8 cellular contexts compared by ENCODE assay signal in genomic region chr20:38143646-38144554, GRCh38. TPM values are rescaled to one million over a fixed set of nuclear protein-coding genes. Genes with fewer than 3 reads are reported as not detected.
DNase-seq lines count a peak whose midpoint lies in the region; ATAC-seq, FAIRE-seq and TF ChIP-seq lines count a peak whose summit lies in the region.

No MANE protein-coding gene starts in this region.

- no peaks in the 10 kb centered on the region for H3K79me2 ChIP-seq in H1 (ENCODE audit: control insufficient read depth in 1 of 2, insufficient read depth in 2 of 2, low read length in 2 of 2)

- DNase-seq in CD14-positive monocyte (ENCODE audit: low spot score) = peak; percentile 92
- peak; percentile 57 for DNase-seq in NOMO-1 treated with DMSO at 0.1 percent for 48 hours (lab: John Stamatoyannopoulos, UW; ENCODE audit: unreplicated experiment)
- no peak for DNase-seq in H1 (ENCODE audit: low read depth in 1 of 2, low spot score in 2 of 2)
- DNase-seq in neural crest cell (ENCODE audit: low read depth, low spot score) = no peak
- DNase-seq in superior temporal gyrus (ENCODE audit: extremely low spot score) = no peak
- no peak for DNase-seq in activated T-cell treated with anti-CD3 and anti-CD28 coated beads for 4 hours

- TF ChIP-seq POLR2A in H1 (IDR thresholded peaks at IDR 0.05; ENCODE audit: control extremely low read depth in 1 of 2, low read depth in 2 of 2, low read length in 2 of 2) = no peak

- H3K9me3 ChIP-seq in H1 (ENCODE audit: insufficient read depth in 2 of 2, low read depth in 1 of 2, low read length in 1 of 2) = no peaks in the 10 kb centered on the region

- H2AFZ ChIP-seq in H1 (ENCODE audit: low read length) = no peak overlapping the region

- TF ChIP-seq CTCF in CD14-positive monocyte (IDR thresholded peaks at IDR 0.05) (no peak), H1 (IDR thresholded peaks at IDR 0.05; ENCODE audit: control extremely low read depth in 1 of 3, insufficient read depth in 1 of 3, low read depth in 1 of 3, low read length in 3 of 3) (no peak), neural crest cell (conservative IDR thresholded peaks at IDR 0.05) (no peak)

- no peak overlapping the region for H4K5ac ChIP-seq in H1 (ENCODE audit: insufficient read length, low read depth, low read length)

- no peak overlapping the region for H2BK5ac ChIP-seq in H1 (ENCODE audit: low read depth, low read length)

- H3K4me3 Mint-ChIP-seq in CD14-positive monocyte (peak overlapping the region; percentile 47 to 85), neural crest cell (peak overlapping the region; percentile 31)

- H3K4me1 Mint-ChIP-seq in CD14-positive monocyte = peaks cover 58% of the 10 kb centered on the region
- H3K4me1 Mint-ChIP-seq in neural crest cell = peaks cover 55% of the 10 kb centered on the region

- ATAC-seq in HG03460 (IDR thresholded peaks at IDR 0.05; ENCODE audit: unreplicated experiment) = no peak
- no peak for ATAC-seq in GM21423 (IDR thresholded peaks at IDR 0.05; ENCODE audit: unreplicated experiment)

- no peak overlapping the region; the same call in 1 of the 2 replicates for H3K18ac ChIP-seq in H1 (ENCODE audit: extremely low read depth, low read length)

- H3K9me3 Mint-ChIP-seq in CD14-positive monocyte = no peaks in the 10 kb centered on the region
- no peaks in the 10 kb centered on the region for H3K9me3 Mint-ChIP-seq in neural crest cell

- CTCF ChIA-PET in H1 (lab: Charles Lee; ENCODE audit: partially characterized antibody) = interaction anchor here (0.8 to 4.5 kb wide), 9 partner anchors 18 to 86 kb away, joined by 3 to 21 read pairs (median 3); no protein-coding TSS in a partner anchor

- intact Hi-C loops in CD14-positive monocyte (cut with micrococcal nuclease) = loop anchor here (2.0 to 5.0 kb wide), 2 partner anchors 47 kb away; no protein-coding TSS in a partner anchor

- H3K27me3 Mint-ChIP-seq in CD14-positive monocyte (ENCODE audit: low read depth in 3 of 3) (peaks cover 1 to 2% (median 2%) of the 10 kb centered on the region in 3 donors), neural crest cell (ENCODE audit: low read depth) (no peaks in the 10 kb centered on the region)

- POLR2A ChIA-PET in H1 (lab: Charles Lee; ENCODE audit: partially characterized antibody) = no interaction called here

- H2BK12ac ChIP-seq in H1 (ENCODE audit: low read depth, low read length) = 0 out of 2 replicates have a peak overlapping the region, but pooled peaks have one; percentile 17

- no peak for TF ChIP-seq EP300 in H1 (IDR thresholded peaks at IDR 0.05; ENCODE audit: borderline replicate concordance in 1 of 2, low read depth in 2 of 2, low read length in 2 of 2)

- H2BK20ac ChIP-seq in H1 (ENCODE audit: low read length) = no peak overlapping the region

- no peak overlapping the region for H3K9ac ChIP-seq in H1 (replicated peaks in 1 of 4; ENCODE audit: extremely low read depth in 1 of 4, low read depth in 3 of 4, low read length in 3 of 4)

- H3K27ac Mint-ChIP-seq in CD14-positive monocyte (peak overlapping the region; percentile 82 to 92 (median 87)), neural crest cell (ENCODE audit: unreplicated experiment) (peak overlapping the region; percentile 91)

- no peak for FAIRE-seq in H1 (lab: Jason Lieb, UNC)

- H4K8ac ChIP-seq in H1 (ENCODE audit: extremely low read depth, insufficient read depth, low read length) = peak overlapping the region; percentile 69; the same call in 1 of the 2 replicates

- no peak overlapping the region for H3K14ac ChIP-seq in H1 (ENCODE audit: insufficient read length)

- H3K27ac ChIP-seq in H1 (ENCODE audit: low read depth, low read length) = no peak overlapping the region

- H3K4me2 ChIP-seq in H1 (ENCODE audit: insufficient read depth in 1 of 2, low read depth in 2 of 2, low read length in 2 of 2) = no peak overlapping the region

- no peak overlapping the region for H3K4ac ChIP-seq in H1 (replicated peaks; ENCODE audit: insufficient read length, low read depth, low read length)

- H3K79me1 ChIP-seq in H1 (ENCODE audit: low read depth, low read length) = no peaks in the 10 kb centered on the region

- no peaks in the 10 kb centered on the region for H3K27me3 ChIP-seq in H1 (replicated peaks in 1 of 4; ENCODE audit: control insufficient read depth in 3 of 4, extremely low read depth in 1 of 4, insufficient read depth in 3 of 4, low read length in 3 of 4)

- no peak overlapping the region for H4K91ac ChIP-seq in H1 (replicated peaks; ENCODE audit: insufficient read length, low read length)

- H3K56ac ChIP-seq in H1 (replicated peaks; ENCODE audit: insufficient read length, low read depth, low read length) = no peak overlapping the region

- WGBS in H1 (ENCODE audit: extremely low coverage in 1 of 2, insufficient coverage in 1 of 2, insufficient read length in 1 of 2, insufficient replicate concordance in 2 of 2, low coverage in 1 of 2, low lambda C conversion rate in 2 of 2, missing lambda C conversion rate in 1 of 2), 2 experiments = 87% methylated on average over 16 of the region's 16 CpGs; no CpG with 5 or more reads in 1 of the 2 experiments

- peak overlapping the region; percentile 9 for H3K23ac ChIP-seq in H1 (ENCODE audit: insufficient read length)

- H2BK15ac ChIP-seq in H1 (ENCODE audit: low read length) = peak overlapping the region; percentile 46; the same call in 1 of the 2 replicates

- no peak overlapping the region for H2AK5ac ChIP-seq in H1 (ENCODE audit: low read depth, low read length)

- H4K20me1 ChIP-seq in H1 (replicated peaks in 1 of 2; ENCODE audit: control insufficient read depth in 1 of 2, insufficient read depth in 2 of 2, low read length in 2 of 2) = no peaks in the 10 kb centered on the region

- H3K23me2 ChIP-seq in H1 (ENCODE audit: low read depth, low read length) = no peaks in the 10 kb centered on the region

- no peak overlapping the region for H2BK120ac ChIP-seq in H1 (replicated peaks; ENCODE audit: low read depth, low read length)

- H3K4me3 ChIP-seq in H1 (ENCODE audit: extremely low read depth in 1 of 4, insufficient read depth in 2 of 4, low read depth in 3 of 4, low read length in 4 of 4) = no peak overlapping the region

- TF ChIP-seq RAD21 in H1 (IDR thresholded peaks at IDR 0.05 in 1 of 2, conservative IDR thresholded peaks at IDR 0.05 in 1 of 2; ENCODE audit: low read depth in 2 of 2, low read length in 2 of 2) = no peak

- H3K36me3 Mint-ChIP-seq in CD14-positive monocyte = peaks cover 3 to 9% of the 10 kb centered on the region in 2 donors
- H3K36me3 Mint-ChIP-seq in neural crest cell (ENCODE audit: low read depth) = no peaks in the 10 kb centered on the region

- no peaks in the 10 kb centered on the region for H3K36me3 ChIP-seq in H1 (ENCODE audit: control insufficient read depth in 2 of 4, insufficient read depth in 4 of 4, low read length in 3 of 4)

- H3K4me1 ChIP-seq in H1 (replicated peaks in 1 of 4; ENCODE audit: control insufficient read depth in 3 of 4, insufficient read depth in 4 of 4, low read length in 3 of 4) = peaks cover 0 to 8% (median 3%) of the 10 kb centered on the region in 4 experiments; a peak in 4 of 7 replicates

TF ChIP-seq in H1, 55 proteins besides CTCF, POLR2A, EP300 and RAD21:
- TF ChIP-seq SP4 (IDR thresholded peaks at IDR 0.05; ENCODE audit: low read length) (no peak), SAP30 (IDR thresholded peaks at IDR 0.05; ENCODE audit: insufficient read depth, insufficient replicate concordance, low read length) (no peak), ATF2 (IDR thresholded peaks at IDR 0.05; ENCODE audit: low read length) (no peak)

RNA-seq across cellular contexts. Expression of gene TGM2, which starts 21.2 kb away (rescaled TPM):
- polyA plus RNA-seq in CD14-positive monocyte = 1 to 10 TPM in 1 of 2 donors, under 1 TPM in 1; 0.47 to 1.6 TPM
- 1.0 and 1.3 TPM in 2 replicates for total RNA-seq in H1 (2021; fragmentation: NEBNext Ultra II Directional; extraction: Animal tissue kit (Norgen Biotek cat#: 25700))
- 0.86 and 1.5 TPM in 2 replicates for polyA plus RNA-seq in H1 (2011; rRNA removed)
- polyA plus RNA-seq in H1 (2011; cell fraction: cytosol; rRNA removed) = 0.92 TPM
- polyA plus RNA-seq in H1 (2011; cell fraction: nucleus; rRNA removed) = 1.9 TPM
- polyA plus RNA-seq in H1 (2012, experiment 1 of 2) = 0.77 to 1.3 TPM (median 1.1 TPM) in 4 replicates
- 1.0 TPM for polyA plus RNA-seq in H1 (2012, experiment 2 of 2)
- polyA plus RNA-seq in H1 (2013, experiment 1 of 2) = 0.73 TPM
- polyA plus RNA-seq in H1 (2013, experiment 2 of 2) = 0.79 TPM
- polyA minus RNA-seq in H1 (2011; rRNA and poly(A)+ RNA removed) = 0.50 and 1.8 TPM in 2 replicates
- 1.2 TPM for polyA minus RNA-seq in H1 (2011; cell fraction: cytosol; rRNA and poly(A)+ RNA removed)
- polyA minus RNA-seq in H1 (2011; cell fraction: nucleus; rRNA and poly(A)+ RNA removed) = 0.90 TPM
- 1.2 and 1.4 TPM in 2 replicates for total RNA-seq in neural crest cell

Comparison
In these comparisons a context has a peak if more than half of its experiments do, and no peak if none do; other contexts are left out.
1. DNase-seq: peak in CD14-positive monocyte (single experiment) and NOMO-1 treated with DMSO at 0.1 percent for 48 hours (single experiment); none in H1 (0 of 2), neural crest cell (single experiment), superior temporal gyrus (single experiment) and activated T-cell treated with anti-CD3 and anti-CD28 coated beads for 4 hours (single experiment).